Comparison of ENCODE assay signal across 19 cellular contexts in genomic region chr5:179923422-179923821, GRCh38. TPM values are rescaled to one million over a fixed set of nuclear protein-coding genes. Genes with fewer than 3 reads are reported as not detected.
DNase-seq lines count a peak whose midpoint lies in the region; ATAC-seq and TF ChIP-seq lines count a peak whose summit lies in the region.
"Had no signal": no experiment of that assay in that cellular context is flagged by ENCODE, and none has a peak within 500 bp of the region (broad histone marks: within the 10 kb centered on the region; RNA-seq: fewer than 3 reads in every experiment).

No MANE protein-coding gene starts in this region.

- H3K9me3 ChIP-seq in OCI-LY7 (ENCODE audit: low read length) = peaks cover 8% of the 10 kb centered on the region; the same call in 1 of the 2 replicates
- H3K9me3 ChIP-seq: psoas muscle had no signal

- H3K36me3 ChIP-seq in OCI-LY7 (ENCODE audit: insufficient read depth, low read length) = no peaks in the 10 kb centered on the region
- H3K36me3 ChIP-seq in brain microvascular endothelial cell (replicated peaks) = no peaks in the 10 kb centered on the region

- H3K79me2 ChIP-seq in OCI-LY7 (ENCODE audit: insufficient read depth, low read depth, low read length) = no peaks in the 10 kb centered on the region

- peak overlapping the region; percentile 49 for H3K4me2 ChIP-seq in OCI-LY7 (ENCODE audit: low read length)
- H3K4me2 ChIP-seq: PC-9 had no signal

- no peaks in the 10 kb centered on the region for H3K9me3 Mint-ChIP-seq in activated CD8-positive, alpha-beta memory T cell treated with anti-CD3 and anti-CD28 coated beads, Interleukin-2, amount 10 ng/mL, durations not matched to agents 7 days and 5 days (ENCODE audit: low read depth)
- H3K9me3 Mint-ChIP-seq: CD8-positive, alpha-beta memory T cell had no signal

- CTCF ChIA-PET in activated CD8-positive, alpha-beta memory T cell treated with anti-CD3 and anti-CD28 coated beads, Interleukin-2, amount 10 ng/mL, durations not matched to agents 7 days and 5 days (lab: Charles Lee) = no interaction called here
- CTCF ChIA-PET in OCI-LY7 (lab: Charles Lee; ENCODE audit: unreplicated experiment) = no interaction called here

- in situ Hi-C loops in brain microvascular endothelial cell (cut with HindIII; ENCODE audit: low pct_ligation_motif_present, low sequenced_read_pairs) = no loop called here

- POLR2A ChIA-PET in OCI-LY7 (lab: Charles Lee) = interaction anchor here (0.6 to 1.3 kb wide), 4 partner anchors 9 to 1778 kb away, joined by 3 to 4 read pairs (median 4); no protein-coding TSS in a partner anchor

- H3K36me3 Mint-ChIP-seq in activated CD8-positive, alpha-beta memory T cell treated with anti-CD3 and anti-CD28 coated beads, Interleukin-2, amount 10 ng/mL, durations not matched to agents 7 days and 5 days = no peaks in the 10 kb centered on the region
- H3K36me3 Mint-ChIP-seq: CD8-positive, alpha-beta memory T cell had no signal

- H3K27ac Mint-ChIP-seq in activated CD8-positive, alpha-beta memory T cell treated with anti-CD3 and anti-CD28 coated beads, Interleukin-2, amount 10 ng/mL, durations not matched to agents 7 days and 5 days = no peak overlapping the region
- H3K27ac Mint-ChIP-seq: CD8-positive, alpha-beta memory T cell had no signal

- TF ChIP-seq CTCF in OCI-LY7 (conservative IDR thresholded peaks at IDR 0.05; ENCODE audit: low read length) (no peak), brain microvascular endothelial cell (IDR thresholded peaks at IDR 0.05; ENCODE audit: low read depth, low read length, missing control alignments) (no peak)

- H3K9me2 ChIP-seq in OCI-LY7 (ENCODE audit: insufficient read depth, low read length) = no peaks in the 10 kb centered on the region

- peaks cover 13% of the 10 kb centered on the region for H3K4me1 ChIP-seq in OCI-LY7 (ENCODE audit: insufficient read depth, low read length, poor library complexity, severe bottlenecking)
- H3K4me1 ChIP-seq: psoas muscle had no signal

- H3K27me3 ChIP-seq in brain microvascular endothelial cell (replicated peaks) = no peaks in the 10 kb centered on the region

- H2AFZ ChIP-seq in OCI-LY7 (ENCODE audit: low read length) = peak overlapping the region; percentile 80; the same call in 1 of the 2 replicates
- H2AFZ ChIP-seq: PC-9 had no signal

- DNase-seq in activated CD8-positive, alpha-beta memory T cell treated with anti-CD3 and anti-CD28 coated beads, Interleukin-2, amount 10 ng/mL, durations not matched to agents 7 days and 5 days = peak; percentile 27
- DNase-seq in activated CD8-positive, alpha-beta memory T cell treated with anti-CD3 and anti-CD28 coated beads, Interleukin-2, amount 50 U/mL, for 48 hours = no peak
- peak; percentile 77 for DNase-seq in OCI-LY7 (ENCODE audit: low spot score)
- peak; percentile 18 for DNase-seq in islet precursor cell
- DNase-seq in cerebellar nuclear complex (lab: John Stamatoyannopoulos, UW) = no peak
- DNase-seq in NK-92 (lab: John Stamatoyannopoulos, UW; ENCODE audit: unreplicated experiment) = no peak
- DNase-seq in brain microvascular endothelial cell = no peak
- DNase-seq: 8988T; activated CD4-positive, alpha-beta T cell treated with anti-CD3 and anti-CD28 coated beads for 1 hour; activated naive CD4-positive, alpha-beta T cell treated with anti-CD3 and anti-CD28 coated beads, Interleukin-2, amount 50 U/mL, for 16 hours; CD8-positive, alpha-beta memory T cell; dermis blood vessel endothelial cell; hippocampal formation; MM.1S; PC-9; psoas muscle; SW 1271 had no signal

- no peak for ATAC-seq in activated CD8-positive, alpha-beta memory T cell treated with anti-CD3 and anti-CD28 coated beads, Interleukin-2, amount 10 ng/mL, durations not matched to agents 7 days and 5 days
- ATAC-seq in GM19452 (IDR thresholded peaks at IDR 0.05; ENCODE audit: unreplicated experiment) = no peak
- ATAC-seq: esophagus mucosa, psoas muscle had no signal

- H4K20me1 ChIP-seq in OCI-LY7 (ENCODE audit: insufficient read depth, low read length) = no peaks in the 10 kb centered on the region

- no peaks in the 10 kb centered on the region for H3K4me1 Mint-ChIP-seq in activated CD8-positive, alpha-beta memory T cell treated with anti-CD3 and anti-CD28 coated beads, Interleukin-2, amount 10 ng/mL, durations not matched to agents 7 days and 5 days

- BruUV-seq in OCI-LY7 (replicated peaks; lab: Mats Ljungman, UMichigan) = no TSS peak

- H3K4me3 ChIP-seq in OCI-LY7 (ENCODE audit: low read depth, low read length, poor library complexity, severe bottlenecking) = peak overlapping the region; percentile 11
- H3K4me3 ChIP-seq in brain microvascular endothelial cell (ENCODE audit: low read depth, low read length) = no peak overlapping the region
- H3K4me3 ChIP-seq: PC-9, psoas muscle had no signal

- no peak overlapping the region for H3K4me3 Mint-ChIP-seq in activated CD8-positive, alpha-beta memory T cell treated with anti-CD3 and anti-CD28 coated beads, Interleukin-2, amount 10 ng/mL, durations not matched to agents 7 days and 5 days
- H3K4me3 Mint-ChIP-seq: CD8-positive, alpha-beta memory T cell had no signal

- H3K27ac ChIP-seq in OCI-LY7 (ENCODE audit: low read depth, low read length, poor library complexity, severe bottlenecking) (peak overlapping the region; percentile 37), brain microvascular endothelial cell (no peak overlapping the region)
- H3K27ac ChIP-seq: PC-9, psoas muscle had no signal

- intact Hi-C loops in OCI-LY7 (cut with micrococcal nuclease; ENCODE audit: unreplicated experiment) = no loop called here

- H3K27me3 Mint-ChIP-seq in activated CD8-positive, alpha-beta memory T cell treated with anti-CD3 and anti-CD28 coated beads, Interleukin-2, amount 10 ng/mL, durations not matched to agents 7 days and 5 days = peaks cover 3% of the 10 kb centered on the region

RNA-seq across cellular contexts. Expression of gene TBC1D9B, which starts 15.7 kb away (rescaled TPM):
- total RNA-seq in activated CD8-positive, alpha-beta memory T cell treated with anti-CD3 and anti-CD28 coated beads, Interleukin-2, amount 10 ng/mL, durations not matched to agents 7 days and 5 days = 10 to 100 TPM; 71.6 to 83.3 TPM
- 49.4 and 52.2 TPM in 2 replicates for total RNA-seq in OCI-LY7 (2014; rRNA removed; shearing (Covaris generic))
- 93.6 and 106 TPM in 2 replicates for total RNA-seq in OCI-LY7 (2022)

Comparison
In these comparisons a context has a peak if more than half of its experiments do, and no peak if none do; other contexts are left out.
1. DNase-seq: peak in activated CD8-positive, alpha-beta memory T cell treated with anti-CD3 and anti-CD28 coated beads, Interleukin-2, amount 10 ng/mL, durations not matched to agents 7 days and 5 days (single experiment), OCI-LY7 (single experiment) and islet precursor cell (single experiment); none in activated CD8-positive, alpha-beta memory T cell treated with anti-CD3 and anti-CD28 coated beads, Interleukin-2, amount 50 U/mL, for 48 hours (single experiment), cerebellar nuclear complex (0 of 2), NK-92 (single experiment) and brain microvascular endothelial cell (single experiment).